Comparison of ENCODE assay signal across 8 cellular contexts in the genomic region with DNA sequence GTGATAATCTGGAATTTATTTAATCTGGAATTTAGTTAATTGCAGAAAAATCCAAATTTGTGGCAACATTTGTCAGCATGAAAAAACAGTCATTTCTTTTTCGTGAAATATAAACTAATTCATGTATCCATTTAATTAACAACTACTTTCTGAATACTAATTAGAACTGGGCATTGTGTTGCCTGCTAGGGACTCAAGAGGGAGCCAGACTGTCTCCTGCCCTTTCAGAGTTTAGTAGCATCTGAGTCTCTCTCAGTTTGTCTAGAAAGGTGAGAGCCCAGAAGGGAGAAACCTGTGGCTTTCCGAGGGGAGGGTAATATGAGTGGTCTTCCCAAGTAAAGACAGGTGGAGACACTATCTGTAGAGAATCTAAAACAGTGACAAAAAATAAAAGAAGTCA.
DNase-seq lines count a peak whose midpoint lies in the region; ATAC-seq and TF ChIP-seq lines count a peak whose summit lies in the region.

No MANE protein-coding gene starts in this region.

- no peak overlapping the region for H3K27ac ChIP-seq in CD4-positive, alpha-beta memory T cell (ENCODE audit: low read depth, low read length)

- no peaks in the 10 kb centered on the region for H3K9me3 ChIP-seq in CD4-positive, alpha-beta memory T cell (ENCODE audit: control insufficient read depth in 1 of 2, low read length in 2 of 2)

- CTCF ChIA-PET in CD4-positive, alpha-beta memory T cell (lab: Charles Lee; ENCODE audit: partially characterized antibody) = no interaction called here

- POLR2A ChIA-PET in CD4-positive, alpha-beta memory T cell (lab: Charles Lee; ENCODE audit: partially characterized antibody) = no interaction called here

- peak; percentile 15 for DNase-seq in ELF-1 (ENCODE audit: low read depth, low spot score)
- DNase-seq in endothelial cell (ENCODE audit: low spot score) = no peak
- DNase-seq in NCI-H526 treated with DMSO at 0.1 percent for 48 hours (lab: John Stamatoyannopoulos, UW) = no peak
- no peak for DNase-seq in left colon
- DNase-seq in CD4-positive, alpha-beta memory T cell = no peak

- no peak overlapping the region for H3K4me3 ChIP-seq in CD4-positive, alpha-beta memory T cell (ENCODE audit: low read length in 2 of 2)

- no peaks in the 10 kb centered on the region for H3K36me3 ChIP-seq in CD4-positive, alpha-beta memory T cell (ENCODE audit: insufficient read depth, low read length)

- no peaks in the 10 kb centered on the region for H3K9me3 Mint-ChIP-seq in endothelial cell (ENCODE audit: unreplicated experiment)
- peaks cover 0 to 13% (median 6%) of the 10 kb centered on the region in 8 donors for H3K9me3 Mint-ChIP-seq in CD4-positive, alpha-beta memory T cell

- no peak overlapping the region for H3K27ac Mint-ChIP-seq in endothelial cell (ENCODE audit: unreplicated experiment)
- no peak overlapping the region for H3K27ac Mint-ChIP-seq in CD4-positive, alpha-beta memory T cell

- no peaks in the 10 kb centered on the region for H3K27me3 ChIP-seq in CD4-positive, alpha-beta memory T cell (ENCODE audit: insufficient read depth, low read length)

- peaks cover 8% of the 10 kb centered on the region for H3K36me3 Mint-ChIP-seq in endothelial cell (ENCODE audit: low read depth, unreplicated experiment)
- H3K36me3 Mint-ChIP-seq in CD4-positive, alpha-beta memory T cell = no peaks in the 10 kb centered on the region

- no peak overlapping the region for H3K4me3 Mint-ChIP-seq in endothelial cell (ENCODE audit: unreplicated experiment)
- H3K4me3 Mint-ChIP-seq in CD4-positive, alpha-beta memory T cell = no peak overlapping the region

- H3K4me1 ChIP-seq in CD4-positive, alpha-beta memory T cell (ENCODE audit: insufficient read depth, low read length) = no peaks in the 10 kb centered on the region

- TF ChIP-seq CTCF in endothelial cell (IDR thresholded peaks at IDR 0.05; ENCODE audit: unreplicated experiment) = peak; percentile 34

- ATAC-seq in GM19395 (IDR thresholded peaks at IDR 0.05; ENCODE audit: unreplicated experiment) = peak; percentile 65
- ATAC-seq in HG03460 (IDR thresholded peaks at IDR 0.05; ENCODE audit: unreplicated experiment) = peak; percentile 63
- no peak for ATAC-seq in HG03045 (IDR thresholded peaks at IDR 0.05; ENCODE audit: unreplicated experiment)
- ATAC-seq in left colon = no peak

- intact Hi-C loops in left colon (cut with DNase I, micrococcal nuclease) = no loop called here
- intact Hi-C loops in CD4-positive, alpha-beta memory T cell (cut with micrococcal nuclease) = loop anchor here (2.0 kb wide), 1 partner anchor 240 kb away; no protein-coding TSS in a partner anchor

- no peaks in the 10 kb centered on the region for H3K27me3 Mint-ChIP-seq in endothelial cell (ENCODE audit: unreplicated experiment)
- peaks cover 4 to 6% of the 10 kb centered on the region in 2 donors for H3K27me3 Mint-ChIP-seq in CD4-positive, alpha-beta memory T cell

- peaks cover 3% of the 10 kb centered on the region for H3K4me1 Mint-ChIP-seq in endothelial cell (ENCODE audit: unreplicated experiment)
- no peaks in the 10 kb centered on the region for H3K4me1 Mint-ChIP-seq in CD4-positive, alpha-beta memory T cell

Comparison
In these comparisons a context has a peak if more than half of its experiments do, and no peak if none do; other contexts are left out.
1. ATAC-seq: peak in GM19395 (single experiment) and HG03460 (single experiment); none in HG03045 (single experiment) and left colon (single experiment).